ENCODE assay signal across 9 cellular contexts in the genomic region with DNA sequence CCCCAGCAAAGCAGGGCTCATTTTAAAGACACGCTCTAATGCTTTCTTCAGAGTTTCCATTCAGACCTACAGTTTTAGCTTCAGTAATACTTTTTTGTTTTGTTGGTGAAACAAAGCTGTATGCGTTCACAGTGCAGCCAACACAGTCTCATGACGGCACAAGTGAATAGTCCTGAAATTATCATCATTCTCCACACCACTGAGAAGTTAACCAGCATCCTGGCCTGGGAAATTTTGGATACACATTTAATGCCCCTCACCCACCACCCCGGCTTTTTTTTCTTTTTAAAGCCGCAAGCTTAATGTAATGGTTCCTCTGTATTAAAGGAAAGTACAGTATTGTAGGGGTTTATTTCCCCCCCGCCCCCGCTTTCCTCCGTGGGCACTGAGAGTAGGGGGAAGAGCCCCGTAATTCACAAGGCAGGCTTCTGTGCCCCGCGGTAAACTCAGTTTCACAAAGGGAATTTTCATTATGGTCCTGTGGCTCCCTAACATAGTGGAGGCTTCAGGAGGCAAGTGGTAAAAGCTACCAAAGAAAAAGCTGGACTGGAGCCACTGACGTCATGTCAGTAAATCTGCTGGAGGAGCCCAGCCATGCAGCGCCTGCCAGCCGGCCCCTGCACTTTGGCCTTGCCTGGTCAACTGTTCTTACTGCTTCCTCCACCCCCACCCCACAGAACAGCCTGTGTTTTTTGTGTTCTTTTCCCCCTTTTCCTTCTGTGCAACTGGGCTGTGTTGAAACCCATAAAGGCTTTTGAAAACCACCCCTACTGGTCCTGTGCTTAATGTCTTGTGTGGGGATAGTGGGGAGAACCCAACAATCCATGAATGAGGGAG. TPM values are rescaled to one million over a fixed set of nuclear protein-coding genes. Genes with fewer than 3 reads are reported as not detected.
DNase-seq lines count a peak whose midpoint lies in the region; ATAC-seq and TF ChIP-seq lines count a peak whose summit lies in the region.
"Had no signal": no experiment of that assay in that cellular context is flagged by ENCODE, and none has a peak within 500 bp of the region (broad histone marks: within the 10 kb centered on the region; RNA-seq: fewer than 3 reads in every experiment).

No MANE protein-coding gene starts in this region.

- peak overlapping the region; percentile 80 for H3K9ac ChIP-seq in PC-3 (ENCODE audit: low read length)

- peaks cover 11% of the 10 kb centered on the region; the same call in 1 of the 2 replicates for H4K20me1 ChIP-seq in PC-3 (ENCODE audit: low read length)

- no peaks in the 10 kb centered on the region for H3K9me3 ChIP-seq in PC-3 (ENCODE audit: low read length)
- H3K9me3 ChIP-seq in mucosa of descending colon, result no peaks in the 10 kb centered on the region
- H3K9me3 ChIP-seq in vagina, result no peaks in the 10 kb centered on the region

- peak; percentile 42 for ATAC-seq in PC-3
- peak; percentile 93 for ATAC-seq in mucosa of descending colon
- no peak for ATAC-seq in HG03442 (IDR thresholded peaks at IDR 0.05; ENCODE audit: unreplicated experiment)
- no peak for ATAC-seq in stimulated activated naive B cell treated with anti-CD40 and anti-IgM and Interleukin-4, amounts not matched to agents 10 μg/mL and 1 μg/mL and 100 μg/mL, for 72 hours (replicated peaks)
- ATAC-seq in GM21529 (IDR thresholded peaks at IDR 0.05; ENCODE audit: unreplicated experiment), result no peak

- H3K27ac Mint-ChIP-seq in stimulated activated naive B cell treated with anti-CD40 and anti-IgM and Interleukin-4, amounts not matched to agents 10 μg/mL and 1 μg/mL and 100 μg/mL, for 72 hours, result no peak overlapping the region
- H3K27ac Mint-ChIP-seq: dendritic cell treated with granulocyte-macrophage colony-stimulating factor and Interleukin-4, amounts not matched to agents 40 ng/mL and 50 ng/mL, for 4 days had no signal

- intact Hi-C loops in PC-3 (cut with micrococcal nuclease), result loop anchor here (1.0 to 5.0 kb wide), 5 partner anchors 18 to 110 kb away; a partner anchor contains a TSS
- intact Hi-C loops in mucosa of descending colon (cut with DNase I, micrococcal nuclease), result no loop called here
- intact Hi-C loops in vagina (cut with DNase I), result loop anchor here (2.0 kb wide), 1 partner anchor 14 kb away; no protein-coding TSS in a partner anchor

- peak overlapping the region; percentile 45 for H3K4me3 ChIP-seq in PC-3 (ENCODE audit: low read length)
- no peak overlapping the region for H3K4me3 ChIP-seq in epithelial cell of esophagus (ENCODE audit: low read length)
- no peak overlapping the region for H3K4me3 ChIP-seq in mucosa of descending colon
- peak overlapping the region in 1 of 2 donors; percentile 32 for H3K4me3 ChIP-seq in vagina

- no TSS peak for BruUV-seq in PC-3 (replicated peaks; lab: Mats Ljungman, UMichigan)

- H3K4me2 ChIP-seq in PC-3 (ENCODE audit: low read length), result peak overlapping the region; percentile 86

- POLR2A ChIA-PET in PC-3 (lab: Charles Lee; ENCODE audit: unreplicated experiment), result interaction anchor here (1.2 kb wide), 1 partner anchor 19 kb away, joined by 5 read pairs; no protein-coding TSS in a partner anchor

- H3K36me3 ChIP-seq in PC-3 (ENCODE audit: low read depth, low read length), result no peaks in the 10 kb centered on the region
- no peaks in the 10 kb centered on the region for H3K36me3 ChIP-seq in mucosa of descending colon (ENCODE audit: low read depth)
- no peaks in the 10 kb centered on the region for H3K36me3 ChIP-seq in vagina

- H3K36me3 Mint-ChIP-seq in stimulated activated naive B cell treated with anti-CD40 and anti-IgM and Interleukin-4, amounts not matched to agents 10 μg/mL and 1 μg/mL and 100 μg/mL, for 72 hours, result no peaks in the 10 kb centered on the region

- H3K27me3 ChIP-seq in PC-3 (ENCODE audit: low read length) (no peaks in the 10 kb centered on the region), vagina (no peaks in the 10 kb centered on the region)

- H3K9me2 ChIP-seq in PC-3 (replicated peaks; ENCODE audit: low read length), result no peaks in the 10 kb centered on the region

- TF ChIP-seq POLR2A in vagina (IDR thresholded peaks at IDR 0.05), result no peak

- H3K9me3 Mint-ChIP-seq in stimulated activated naive B cell treated with anti-CD40 and anti-IgM and Interleukin-4, amounts not matched to agents 10 μg/mL and 1 μg/mL and 100 μg/mL, for 72 hours, result no peaks in the 10 kb centered on the region
- H3K9me3 Mint-ChIP-seq: dendritic cell treated with granulocyte-macrophage colony-stimulating factor and Interleukin-4, amounts not matched to agents 40 ng/mL and 50 ng/mL, for 4 days had no signal

- peaks cover 51 to 72% of the 10 kb centered on the region in 2 donors for H3K27me3 Mint-ChIP-seq in stimulated activated naive B cell treated with anti-CD40 and anti-IgM and Interleukin-4, amounts not matched to agents 10 μg/mL and 1 μg/mL and 100 μg/mL, for 72 hours

- CTCF ChIA-PET in PC-3 (lab: Charles Lee), result interaction anchor here (0.7 to 1.0 kb wide), 2 partner anchors 14 to 62 kb away, joined by 3 to 4 read pairs; no protein-coding TSS in a partner anchor

- H3K79me2 ChIP-seq in PC-3 (ENCODE audit: low read length), result peaks cover 90% of the 10 kb centered on the region

- DNase-seq in DMS53 (lab: John Stamatoyannopoulos, UW), result peak; percentile 97
- DNase-seq in PC-3, result peak; percentile 81
- peak; percentile 59 for DNase-seq in epithelial cell of esophagus (ENCODE audit: low read depth)
- peak; percentile 86 to 96 (median 92) for DNase-seq in mucosa of descending colon
- peak in 1 of 2 donors; percentile 94 for DNase-seq in vagina (ENCODE audit: extremely low spot score in 2 of 2)
- DNase-seq in stimulated activated naive B cell treated with anti-CD40 and anti-IgM and Interleukin-4, amounts not matched to agents 10 μg/mL and 1 μg/mL and 100 μg/mL, for 72 hours, result no peak

- H3K4me1 Mint-ChIP-seq in stimulated activated naive B cell treated with anti-CD40 and anti-IgM and Interleukin-4, amounts not matched to agents 10 μg/mL and 1 μg/mL and 100 μg/mL, for 72 hours, result no peaks in the 10 kb centered on the region

- H3K4me1 ChIP-seq in PC-3 (ENCODE audit: insufficient read depth, low read length) (peaks cover 83% of the 10 kb centered on the region), mucosa of descending colon (ENCODE audit: low read depth) (peaks cover 27% of the 10 kb centered on the region), vagina (peaks cover 86% of the 10 kb centered on the region)

- H3K27ac ChIP-seq in PC-3 (ENCODE audit: low read length) (peak overlapping the region; percentile 99), vagina (peak overlapping the region; percentile 90)

- no peak overlapping the region for H3K4me3 Mint-ChIP-seq in stimulated activated naive B cell treated with anti-CD40 and anti-IgM and Interleukin-4, amounts not matched to agents 10 μg/mL and 1 μg/mL and 100 μg/mL, for 72 hours
- H3K4me3 Mint-ChIP-seq: dendritic cell treated with granulocyte-macrophage colony-stimulating factor and Interleukin-4, amounts not matched to agents 40 ng/mL and 50 ng/mL, for 4 days had no signal

- TF ChIP-seq CTCF in PC-3 (conservative IDR thresholded peaks at IDR 0.05; ENCODE audit: low read depth, low read length) (no peak), epithelial cell of esophagus (IDR thresholded peaks at IDR 0.05; ENCODE audit: insufficient read depth, low read depth, low read length, missing control alignments) (no peak), mucosa of descending colon (IDR thresholded peaks at IDR 0.05) (no peak), vagina (IDR thresholded peaks at IDR 0.05) (no peak)

- no peak overlapping the region for H2AFZ ChIP-seq in PC-3 (ENCODE audit: low read length)

- peaks cover 20% of the 10 kb centered on the region for H3F3A ChIP-seq in PC-3 (ENCODE audit: low read length, unreplicated experiment)

RNA-seq across cellular contexts. Expression of a gene that starts 18.2 kb away (rescaled TPM):
- total RNA-seq in PC-3 (2014; rRNA removed) (70.2 and 148 TPM in 2 replicates), mucosa of descending colon (100 to 1,000 TPM in 1 of 3 donors, 10 to 100 TPM in 2; 33.2 to 196 (median 41.1) TPM), vagina (50.3 TPM)

Comparison
In these comparisons a context has a peak if more than half of its experiments do, and no peak if none do; other contexts are left out.
1. ATAC-seq: peak in PC-3 (single experiment) and mucosa of descending colon (single experiment); none in HG03442 (single experiment), stimulated activated naive B cell treated with anti-CD40 and anti-IgM and Interleukin-4, amounts not matched to agents 10 μg/mL and 1 μg/mL and 100 μg/mL, for 72 hours (0 of 2) and GM21529 (single experiment).
2. intact Hi-C loops: an anchor here in PC-3 (1.0 to 5.0 kb wide) and vagina (2.0 kb wide); none called in mucosa of descending colon.